ENCODE assay signal across 8 cellular contexts in the genomic region with DNA sequence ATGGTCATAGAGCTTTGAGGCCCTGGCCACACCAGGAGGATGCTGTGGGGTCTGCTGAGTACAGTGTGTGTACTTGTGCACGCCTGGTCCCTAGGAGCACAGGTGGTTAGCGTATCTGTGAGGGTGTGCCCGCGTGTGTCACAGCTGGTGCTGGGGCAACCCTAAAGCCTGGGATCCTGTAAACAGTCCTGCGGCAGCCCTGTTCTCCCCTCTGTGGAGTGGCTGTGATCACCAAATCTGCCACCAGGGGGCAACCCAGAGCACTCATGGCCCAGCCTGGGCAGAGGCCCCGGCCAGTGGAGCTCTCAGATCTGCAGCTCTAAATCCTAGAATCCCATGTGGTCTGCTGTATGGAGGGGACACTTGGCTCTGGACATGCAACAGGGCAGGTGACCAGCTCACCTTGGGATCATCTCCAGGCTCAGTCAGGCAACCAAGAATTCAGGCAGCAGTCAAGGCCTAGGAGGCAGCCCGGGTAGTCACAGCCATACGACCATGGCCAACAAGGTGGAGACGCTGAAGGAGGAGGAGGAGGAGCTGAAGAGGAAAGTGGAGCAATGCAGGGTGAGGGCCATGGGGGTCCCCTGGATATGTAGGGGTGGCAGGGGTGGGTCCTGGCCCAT. TPM values are rescaled to one million over a fixed set of nuclear protein-coding genes. Genes with fewer than 3 reads are reported as not detected.
DNase-seq lines count a peak whose midpoint lies in the region; ATAC-seq and TF ChIP-seq lines count a peak whose summit lies in the region.

No MANE protein-coding gene starts in this region.

- H3K4me3 ChIP-seq in right atrium auricular region = no peak overlapping the region
- H3K4me3 ChIP-seq in sigmoid colon = no peak overlapping the region

- no peaks in the 10 kb centered on the region for H3K9me3 ChIP-seq in right atrium auricular region
- no peaks in the 10 kb centered on the region for H3K9me3 ChIP-seq in sigmoid colon

- H3K27me3 ChIP-seq in right atrium auricular region = no peaks in the 10 kb centered on the region
- peaks cover 0 to 7% (median 6%) of the 10 kb centered on the region in 3 donors for H3K27me3 ChIP-seq in sigmoid colon

- WGBS in sigmoid colon, 2 donors = 23 to 33% methylated on average over 9 of the region's 9 CpGs

- H3K27ac Mint-ChIP-seq in T-helper 2 cell treated with Interferon-gamma antibody and Interleukin-4, amounts not matched to agents 5 μg/mL and 100 μg/mL, for 36 hours = peak overlapping the region; percentile 62

- H3K9me3 Mint-ChIP-seq in T-helper 2 cell treated with Interferon-gamma antibody and Interleukin-4, amounts not matched to agents 5 μg/mL and 100 μg/mL, for 36 hours = no peaks in the 10 kb centered on the region

- H3K4me3 Mint-ChIP-seq in T-helper 2 cell treated with Interferon-gamma antibody and Interleukin-4, amounts not matched to agents 5 μg/mL and 100 μg/mL, for 36 hours = peak overlapping the region; percentile 61

- ATAC-seq in HG03571 (IDR thresholded peaks at IDR 0.05; ENCODE audit: unreplicated experiment) = no peak

- H3K27ac ChIP-seq in right atrium auricular region (no peak overlapping the region), sigmoid colon (no peak overlapping the region)

- H3K4me1 Mint-ChIP-seq in T-helper 2 cell treated with Interferon-gamma antibody and Interleukin-4, amounts not matched to agents 5 μg/mL and 100 μg/mL, for 36 hours (ENCODE audit: low read depth) = peaks cover 26% of the 10 kb centered on the region

- peak; percentile 34 for DNase-seq in NK-92 treated with Interleukin-12 subunit alpha and Interleukin-12 subunit beta, amount 100 ng/mL, for 24 hours (lab: John Stamatoyannopoulos, UW)
- DNase-seq in NK-92 (lab: John Stamatoyannopoulos, UW; ENCODE audit: unreplicated experiment) (no peak), LoVo (ENCODE audit: low spot score) (peak; percentile 73), amniotic epithelial cell (ENCODE audit: low read depth) (peak; percentile 41), right atrium auricular region (ENCODE audit: low spot score) (peak; percentile 88), sigmoid colon (peak; percentile 92)
- peak; percentile 73 for DNase-seq in T-helper 2 cell treated with Interferon-gamma antibody and Interleukin-4, amounts not matched to agents 5 μg/mL and 100 μg/mL, for 36 hours (ENCODE audit: low spot score)

- no peak for TF ChIP-seq EP300 in sigmoid colon (IDR thresholded peaks at IDR 0.05)

- no peaks in the 10 kb centered on the region for H3K36me3 ChIP-seq in right atrium auricular region
- peaks cover 0 to 5% (median 0%) of the 10 kb centered on the region in 4 donors for H3K36me3 ChIP-seq in sigmoid colon

- H3K4me1 ChIP-seq in right atrium auricular region (peaks cover 0 to 34% of the 10 kb centered on the region in 2 donors), sigmoid colon (peaks cover 0 to 24% (median 21%) of the 10 kb centered on the region in 4 donors)

- intact Hi-C loops in sigmoid colon (cut with DNase I) = loop anchor here (1.0 to 2.0 kb wide), 2 partner anchors 38 to 149 kb away; no protein-coding TSS in a partner anchor

- TF ChIP-seq POLR2A in sigmoid colon (IDR thresholded peaks at IDR 0.05) = no peak

- no peaks in the 10 kb centered on the region for H3K27me3 Mint-ChIP-seq in T-helper 2 cell treated with Interferon-gamma antibody and Interleukin-4, amounts not matched to agents 5 μg/mL and 100 μg/mL, for 36 hours (ENCODE audit: low read depth)

- H3K36me3 Mint-ChIP-seq in T-helper 2 cell treated with Interferon-gamma antibody and Interleukin-4, amounts not matched to agents 5 μg/mL and 100 μg/mL, for 36 hours (ENCODE audit: low read depth) = peaks cover 56% of the 10 kb centered on the region

- TF ChIP-seq CTCF in right atrium auricular region (IDR thresholded peaks at IDR 0.05) (peak; percentile 64 to 95), sigmoid colon (IDR thresholded peaks at IDR 0.05) (peak; percentile 79 to 94 (median 91))

RNA-seq across cellular contexts. Expression of a gene that starts 3.9 kb away (rescaled TPM):
- total RNA-seq in right atrium auricular region = 1 to 10 TPM; 1.5 to 4.0 TPM
- 1 to 10 TPM; 1.4 to 6.9 (median 4.7) TPM for total RNA-seq in sigmoid colon
- polyA plus RNA-seq in sigmoid colon = 10 to 100 TPM; 35.4 to 71.2 (median 58.5) TPM

RNA-seq across cellular contexts. Expression of a gene that starts 15.2 kb away (rescaled TPM):
- 10 to 100 TPM; 15.7 to 32.0 TPM for total RNA-seq in right atrium auricular region
- 10 to 100 TPM in 2 of 4 donors, 1 to 10 TPM in 2; 7.5 to 12.8 (median 9.6) TPM for total RNA-seq in sigmoid colon
- 10 to 100 TPM; 30.2 to 51.1 (median 48.6) TPM for polyA plus RNA-seq in sigmoid colon

RNA-seq across cellular contexts. Expression of a gene that starts 32.1 kb away (rescaled TPM):
- total RNA-seq in right atrium auricular region (1,000 to 10,000 TPM in 1 of 2 donors, 100 to 1,000 TPM in 1; 584 to 1,958 TPM), sigmoid colon (1,000 to 10,000 TPM in 3 of 4 donors, 100 to 1,000 TPM in 1; 911 to 2,925 (median 2,030) TPM)
- 100 to 1,000 TPM; 373 to 487 (median 439) TPM for polyA plus RNA-seq in sigmoid colon

RNA-seq across cellular contexts. Expression of a gene that starts 34.7 kb away (rescaled TPM):
- 10 to 100 TPM; 17.7 to 29.0 TPM for total RNA-seq in right atrium auricular region
- total RNA-seq in sigmoid colon = 10 to 100 TPM; 26.4 to 59.8 (median 42.3) TPM
- polyA plus RNA-seq in sigmoid colon = 10 to 100 TPM; 25.2 to 77.4 (median 34.4) TPM

RNA-seq across cellular contexts. Expression of a gene that starts 42.8 kb away (rescaled TPM):
- total RNA-seq in right atrium auricular region = 10 to 100 TPM; 17.8 to 24.7 TPM
- 10 to 100 TPM; 10.7 to 28.2 (median 12.5) TPM for total RNA-seq in sigmoid colon
- 10 to 100 TPM; 33.1 to 41.4 (median 41.3) TPM for polyA plus RNA-seq in sigmoid colon
